Comparison of ENCODE assay signal across 16 cellular contexts in the genomic region with DNA sequence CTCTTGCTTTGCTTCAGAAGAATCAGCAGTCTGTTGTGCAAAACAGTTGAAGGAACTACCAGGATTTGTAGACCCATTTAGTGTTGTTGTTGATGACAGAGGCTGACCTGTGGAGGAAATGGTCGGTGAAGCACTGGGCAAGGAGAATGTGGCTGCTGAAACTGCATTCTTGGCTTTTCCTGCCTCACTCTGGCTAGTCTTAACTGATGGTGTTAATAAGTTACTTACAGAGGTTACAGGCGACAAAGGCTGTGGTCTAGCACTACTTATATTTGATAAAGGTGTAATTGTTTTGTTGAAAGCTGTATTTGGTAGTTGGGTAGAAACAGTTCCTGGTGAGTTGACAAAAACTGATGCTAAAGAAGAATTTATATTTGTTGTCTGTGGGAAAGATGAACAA. TPM values are rescaled to one million over a fixed set of nuclear protein-coding genes. Genes with fewer than 3 reads are reported as not detected.
DNase-seq lines count a peak whose midpoint lies in the region; ATAC-seq and TF ChIP-seq lines count a peak whose summit lies in the region.
"Had no signal": no experiment of that assay in that cellular context is flagged by ENCODE, and none has a peak within 500 bp of the region (broad histone marks: within the 10 kb centered on the region; RNA-seq: fewer than 3 reads in every experiment).

No MANE protein-coding gene starts in this region.

- intact Hi-C loops in ascending aorta (cut with DNase I) (no loop called here), Right ventricle myocardium superior (cut with DNase I) (no loop called here)

- H3K27me3 ChIP-seq in kidney epithelial cell (ENCODE audit: control insufficient read depth, insufficient read depth, low read length), result no peaks in the 10 kb centered on the region
- no peaks in the 10 kb centered on the region for H3K27me3 ChIP-seq in ascending aorta
- H3K27me3 ChIP-seq: BLaER1 treated with 17β-estradiol and CSF1 and Interleukin-3, amounts not matched to agents 10 nM and 100 nM; spleen had no signal

- no peaks in the 10 kb centered on the region for H3K9me3 ChIP-seq in ascending aorta
- H3K9me3 ChIP-seq: BLaER1 treated with 17β-estradiol and CSF1 and Interleukin-3, amounts not matched to agents 10 nM and 100 nM; spleen had no signal

- no peak overlapping the region for H3K27ac ChIP-seq in ascending aorta
- H3K27ac ChIP-seq: BLaER1 treated with 17β-estradiol and CSF1 and Interleukin-3, amounts not matched to agents 10 nM and 100 nM; WERI-Rb-1 had no signal

- ATAC-seq in GM18498 (IDR thresholded peaks at IDR 0.05; ENCODE audit: unreplicated experiment) (peak; percentile 42), GM19324 (IDR thresholded peaks at IDR 0.05; ENCODE audit: low FRiP score, unreplicated experiment) (peak; percentile 52), HG03175 (IDR thresholded peaks at IDR 0.05; ENCODE audit: unreplicated experiment) (peak; percentile 68), GM21528 (IDR thresholded peaks at IDR 0.05; ENCODE audit: low FRiP score, unreplicated experiment) (no peak), Right ventricle myocardium superior (ENCODE audit: poor library complexity) (no peak)
- ATAC-seq: SK-N-SH treated with all-trans-retinoic acid at 6 μM for 48 hours had no signal

- no peaks in the 10 kb centered on the region for H3K36me3 ChIP-seq in kidney epithelial cell (ENCODE audit: control insufficient read depth, insufficient read depth, low read length)
- peaks cover 39 to 56% of the 10 kb centered on the region in 2 donors for H3K36me3 ChIP-seq in ascending aorta

- no peak for TF ChIP-seq CTCF in kidney epithelial cell (IDR thresholded peaks at IDR 0.05; ENCODE audit: insufficient read depth, low read length, poor library complexity, severe bottlenecking)
- TF ChIP-seq CTCF in ascending aorta (IDR thresholded peaks at IDR 0.05), result no peak

- H3K4me3 ChIP-seq in kidney epithelial cell (ENCODE audit: low read depth, low read length), result no peak overlapping the region
- H3K4me3 ChIP-seq in ascending aorta, result no peak overlapping the region
- H3K4me3 ChIP-seq: BLaER1 treated with 17β-estradiol and CSF1 and Interleukin-3, amounts not matched to agents 10 nM and 100 nM; spleen had no signal

- peak; percentile 21 for DNase-seq in kidney epithelial cell (ENCODE audit: low read depth)
- DNase-seq in COLO668 (lab: John Stamatoyannopoulos, UW; ENCODE audit: unreplicated experiment), result no peak
- no peak for DNase-seq in ascending aorta (ENCODE audit: low spot score in 2 of 2)
- no peak for DNase-seq in Right ventricle myocardium superior
- DNase-seq: NCI-H1092, OCI-M1, spleen, WERI-Rb-1 had no signal

- H3K4me1 ChIP-seq in ascending aorta, result no peaks in the 10 kb centered on the region
- H3K4me1 ChIP-seq: BLaER1 treated with 17β-estradiol and CSF1 and Interleukin-3, amounts not matched to agents 10 nM and 100 nM; spleen had no signal

RNA-seq across cellular contexts. Expression of a gene that starts 31.5 kb away (rescaled TPM):
- total RNA-seq in kidney epithelial cell, result not detected in 2 replicates
- not detected for total RNA-seq in ascending aorta
- not detected for total RNA-seq in Right ventricle myocardium superior
- total RNA-seq: osteocyte, spleen, temporal lobe had no signal

Comparison
In these comparisons a context has a peak if more than half of its experiments do, and no peak if none do; other contexts are left out.
1. ATAC-seq: peak in GM18498 (single experiment), GM19324 (single experiment) and HG03175 (single experiment); none in GM21528 (single experiment) and Right ventricle myocardium superior (single experiment).